In genomic region chr16:4474192-4474961, GRCh38 we compare ENCODE assay signal across 1 cellular context.
A peak's percentile ranks its signal among the peaks of the same experiment; 100 is the strongest.
TF ChIP-seq lines count a peak whose summit lies in the region.

Gene NMRAL1 (minus strand): TSS chr16:4474625. CDS start chr16:4474132, 493 bp downstream.

TF ChIP-seq in K562, 482 proteins besides CTCF, POLR2A, EP300 and RAD21 (continued from another document and continues in another):
- TF ChIP-seq KDM1A (IDR thresholded peaks at IDR 0.05) (no peak), GABPB1 (CRISPR knock-in tag; IDR thresholded peaks at IDR 0.05) (peak; percentile 77), ZNF589 (CRISPR knock-in tag; IDR thresholded peaks at IDR 0.05; ENCODE audit: low read depth) (no peak; the same call in 1 of the 2 replicates), DNMT1 (IDR thresholded peaks at IDR 0.05) (no peak), ETV1 (tag; conservative IDR thresholded peaks at IDR 0.05; ENCODE audit: low read depth) (peak; percentile 93), PRDM10 (IDR thresholded peaks at IDR 0.05; ENCODE audit: partially characterized antibody) (peak; percentile 94), VEZF1 (CRISPR knock-in tag; IDR thresholded peaks at IDR 0.05) (peak; percentile 49), TBL1XR1 (IDR thresholded peaks at IDR 0.05; ENCODE audit: low read length in 2 of 2) (no peak), POLR2G (IDR thresholded peaks at IDR 0.05; ENCODE audit: low read depth, low read length) (peak; percentile 96), SMARCC2 (IDR thresholded peaks at IDR 0.05; ENCODE audit: low read depth) (no peak), NFRKB (IDR thresholded peaks at IDR 0.05; ENCODE audit: low read depth) (no peak; the same call in 1 of the 2 replicates), CEBPB (tag; IDR thresholded peaks at IDR 0.05) (no peak), ZBTB43 (CRISPR knock-in tag; IDR thresholded peaks at IDR 0.05) (no peak), ZNF79 (CRISPR knock-in tag; IDR thresholded peaks at IDR 0.05; ENCODE audit: low read depth) (no peak), SIN3A (IDR thresholded peaks at IDR 0.05; ENCODE audit: borderline replicate concordance in 2 of 2, control insufficient read depth in 1 of 2, low read depth in 2 of 2, low read length in 2 of 2) (peak; percentile 47 to 71; a peak in 2 of 4 replicates), ZEB2 (IDR thresholded peaks at IDR 0.05) (0 out of 2 replicates have a peak, but pooled peaks have one; percentile 43), NCOA2 (IDR thresholded peaks at IDR 0.05; ENCODE audit: partially characterized antibody in 2 of 2) (no peak), ZNF507 (tag; conservative IDR thresholded peaks at IDR 0.05) (no peak), POLR3A (IDR thresholded peaks at IDR 0.05; ENCODE audit: borderline replicate concordance, extremely low read depth, insufficient read depth, insufficient read length) (no peak), OTX1 (CRISPR knock-in tag; IDR thresholded peaks at IDR 0.05) (no peak), FOXP4 (CRISPR knock-in tag; IDR thresholded peaks at IDR 0.05; ENCODE audit: borderline replicate concordance) (0 out of 2 replicates have a peak, but pooled peaks have one; percentile 53), ATF4 (CRISPR knock-in tag; IDR thresholded peaks at IDR 0.05) (no peak), MLLT1 (IDR thresholded peaks at IDR 0.05) (no peak), ZNF695 (CRISPR knock-in tag; IDR thresholded peaks at IDR 0.05) (no peak), ZNF217 (CRISPR knock-in tag; IDR thresholded peaks at IDR 0.05) (no peak), NELFE (IDR thresholded peaks at IDR 0.05; ENCODE audit: insufficient read depth, insufficient read length) (no peak), NR3C1 (CRISPR knock-in tag; IDR thresholded peaks at IDR 0.05) (no peak), RBM15 (IDR thresholded peaks at IDR 0.05; ENCODE audit: insufficient read depth, low read length) (no peak), CBFB (CRISPR knock-in tag; IDR thresholded peaks at IDR 0.05) (no peak), RBM14 (IDR thresholded peaks at IDR 0.05; ENCODE audit: borderline replicate concordance, insufficient read depth, low read depth, low read length) (no peak), SP1 (CRISPR knock-in tag; IDR thresholded peaks at IDR 0.05) (peak; percentile 72), SNAPC5 (CRISPR knock-in tag; IDR thresholded peaks at IDR 0.05) (no peak), CBFA2T2 (conservative IDR thresholded peaks at IDR 0.05) (0 out of 2 replicates have a peak, but pooled peaks have one; percentile 9), TBP (optimal IDR thresholded peaks at IDR 0.05; ENCODE audit: low read depth, low read length) (peak; percentile 90), E2F6 (IDR thresholded peaks at IDR 0.05; ENCODE audit: borderline replicate concordance in 1 of 2, extremely low read depth in 1 of 2, insufficient read depth in 1 of 2, insufficient read length in 1 of 2, low read depth in 1 of 2, low read length in 1 of 2, poor library complexity in 1 of 2, severe bottlenecking in 1 of 2) (peak; percentile 92 to 94), BCOR (IDR thresholded peaks at IDR 0.05) (no peak), SMC3 (conservative IDR thresholded peaks at IDR 0.05; ENCODE audit: insufficient read depth, low read depth, low read length) (no peak), CREM (IDR thresholded peaks at IDR 0.05; ENCODE audit: low read depth) (peak; percentile 84), JUN (IDR thresholded peaks at IDR 0.05; ENCODE audit: borderline replicate concordance, low read depth, low read length) (no peak), JUN (CRISPR knock-in tag; IDR thresholded peaks at IDR 0.05; ENCODE audit: borderline replicate concordance) (no peak), CBX1 (IDR thresholded peaks at IDR 0.05; ENCODE audit: low read depth) (peak; percentile 71; the same call in 1 of the 2 replicates), ZNF76 (CRISPR knock-in tag; IDR thresholded peaks at IDR 0.05; ENCODE audit: borderline replicate concordance) (no peak), MXD1 (CRISPR knock-in tag; IDR thresholded peaks at IDR 0.05; ENCODE audit: borderline replicate concordance, poor library complexity, severe bottlenecking) (peak; percentile 59), BRF2 (IDR thresholded peaks at IDR 0.05; ENCODE audit: borderline replicate concordance, insufficient read depth, insufficient read length) (no peak), KLF16 (IDR thresholded peaks at IDR 0.05) (no peak), PHTF2 (CRISPR knock-in tag; IDR thresholded peaks at IDR 0.05) (no peak), ETV5 (CRISPR knock-in tag; IDR thresholded peaks at IDR 0.05; ENCODE audit: low read depth) (peak; percentile 85), POLR2H (tag; IDR thresholded peaks at IDR 0.05; ENCODE audit: low read depth) (peak; percentile 85), ILK (tag; IDR thresholded peaks at IDR 0.05; ENCODE audit: borderline replicate concordance, low read depth) (no peak), THRB (CRISPR knock-in tag; conservative IDR thresholded peaks at IDR 0.05) (no peak), DACH1 (IDR thresholded peaks at IDR 0.05; ENCODE audit: partially characterized antibody) (no peak), NCOR1 (IDR thresholded peaks at IDR 0.05) (no peak; the same call in 1 of the 2 replicates), MCM2 (IDR thresholded peaks at IDR 0.05; ENCODE audit: low read depth) (no peak), L3MBTL2 (IDR thresholded peaks at IDR 0.05) (peak; percentile 99), ZNF740 (CRISPR knock-in tag; IDR thresholded peaks at IDR 0.05) (peak; percentile 57; the same call in 1 of the 2 replicates), ZNF740 (tag; IDR thresholded peaks at IDR 0.05) (no peak; a peak in 1 of 4 replicates)
